In genomic region chr2:52897511-52898085, GRCh38 we compare ENCODE assay signal across 18 cellular contexts.
A peak's percentile ranks its signal among the peaks of the same experiment; 100 is the strongest.
DNase-seq lines count a peak whose midpoint lies in the region; ATAC-seq, FAIRE-seq and TF ChIP-seq lines count a peak whose summit lies in the region.
"Had no signal": no experiment of that assay in that cellular context is flagged by ENCODE, and none has a peak within 500 bp of the region (broad histone marks: within the 10 kb centered on the region; RNA-seq: fewer than 3 reads in every experiment).

No MANE protein-coding gene starts in this region.

- H4K5ac ChIP-seq in H1 (ENCODE audit: insufficient read length, low read depth, low read length) = no peak overlapping the region

- H3K79me2 ChIP-seq in H1 (ENCODE audit: control insufficient read depth in 1 of 2, insufficient read depth in 2 of 2, low read length in 2 of 2) = no peaks in the 10 kb centered on the region
- no peaks in the 10 kb centered on the region for H3K79me2 ChIP-seq in neural progenitor cell (ENCODE audit: low read depth)

- no peaks in the 10 kb centered on the region for H3K27me3 Mint-ChIP-seq in neural progenitor cell (ENCODE audit: insufficient read depth, low read depth)
- no peaks in the 10 kb centered on the region for H3K27me3 Mint-ChIP-seq in activated CD4-positive, alpha-beta T cell treated with anti-CD3 and anti-CD28 coated beads for 36 hours
- H3K27me3 Mint-ChIP-seq: CD8-positive, alpha-beta memory T cell had no signal

- H3F3A ChIP-seq in neural progenitor cell (ENCODE audit: low read depth) = no peaks in the 10 kb centered on the region

- H3K27ac ChIP-seq in HUES64 (ENCODE audit: low read depth, low read length) = peak overlapping the region; percentile 93; the same call in 1 of the 2 replicates
- peak overlapping the region; percentile 32; the same call in 1 of the 2 replicates for H3K27ac ChIP-seq in H1 (ENCODE audit: low read depth, low read length)
- peak overlapping the region; percentile 36 for H3K27ac ChIP-seq in neural progenitor cell
- H3K27ac ChIP-seq: BLaER1, HL-60 had no signal

- CTCF ChIA-PET in H1 (lab: Charles Lee; ENCODE audit: partially characterized antibody) = no interaction called here
- CTCF ChIA-PET in activated CD4-positive, alpha-beta T cell treated with anti-CD3 and anti-CD28 coated beads for 36 hours (lab: Charles Lee) = no interaction called here

- H3K9me3 ChIP-seq in HUES64 (ENCODE audit: insufficient read depth, low read depth, low read length) (peaks cover 56% of the 10 kb centered on the region), H1 (ENCODE audit: insufficient read depth in 2 of 2, low read depth in 1 of 2, low read length in 1 of 2) (peaks cover 2 to 12% of the 10 kb centered on the region in 2 experiments; a peak in 1 of 4 replicates), neural progenitor cell (ENCODE audit: low read depth) (peaks cover 6% of the 10 kb centered on the region)

- peak; percentile 48 for FAIRE-seq in H1 (lab: Jason Lieb, UNC)
- FAIRE-seq: GM19239 had no signal

- no peaks in the 10 kb centered on the region for H3K79me1 ChIP-seq in H1 (ENCODE audit: low read depth, low read length)

- no peak overlapping the region for H2BK120ac ChIP-seq in H1 (replicated peaks; ENCODE audit: low read depth, low read length)

- no peak overlapping the region for H3K18ac ChIP-seq in H1 (ENCODE audit: extremely low read depth, low read length)

- no peak overlapping the region for H2AK5ac ChIP-seq in H1 (ENCODE audit: low read depth, low read length)

- POLR2A ChIA-PET in H1 (lab: Charles Lee; ENCODE audit: partially characterized antibody) = no interaction called here
- POLR2A ChIA-PET in activated CD4-positive, alpha-beta T cell treated with anti-CD3 and anti-CD28 coated beads for 36 hours (lab: Charles Lee) = no interaction called here

- DNase-seq in NCI-H748 (lab: John Stamatoyannopoulos, UW; ENCODE audit: unreplicated experiment) = peak; percentile 5
- no peak for DNase-seq in NCI-H748 treated with DMSO at 0.1 percent for 48 hours (lab: John Stamatoyannopoulos, UW)
- DNase-seq in H1 (ENCODE audit: low read depth in 1 of 2, low spot score in 2 of 2) = no peak
- DNase-seq in neural progenitor cell (ENCODE audit: low spot score) = peak; percentile 33
- no peak for DNase-seq in activated CD4-positive, alpha-beta T cell treated with anti-CD3 and anti-CD28 coated beads, Interleukin-2, amount 50 U/mL, for 4 hours
- no peak for DNase-seq in activated T-cell treated with anti-CD3 and anti-CD28 coated beads, Interleukin-2, amount 50 U/mL, for 48 hours
- no peak for DNase-seq in activated CD4-positive, alpha-beta T cell treated with anti-CD3 and anti-CD28 coated beads for 36 hours
- DNase-seq: 8988T; AML-193; Caco-2; CD8-positive, alpha-beta memory T cell; DND-41; GF-D8 had no signal

- TF ChIP-seq POLR2A in H1 (IDR thresholded peaks at IDR 0.05; ENCODE audit: control extremely low read depth in 1 of 2, low read depth in 2 of 2, low read length in 2 of 2) = no peak

- H4K20me1 ChIP-seq in H1 (replicated peaks in 1 of 2; ENCODE audit: control insufficient read depth in 1 of 2, insufficient read depth in 2 of 2, low read length in 2 of 2) (no peaks in the 10 kb centered on the region), neural progenitor cell (ENCODE audit: low read depth) (no peaks in the 10 kb centered on the region)
- H4K20me1 ChIP-seq: BLaER1 had no signal

- no peak overlapping the region for H2BK15ac ChIP-seq in H1 (ENCODE audit: low read length)

- H3K4ac ChIP-seq in H1 (replicated peaks; ENCODE audit: insufficient read length, low read depth, low read length) = no peak overlapping the region

- H4K8ac ChIP-seq in H1 (ENCODE audit: extremely low read depth, insufficient read depth, low read length) = no peak overlapping the region

- no peak overlapping the region for H2AFZ ChIP-seq in H1 (ENCODE audit: low read length)
- H2AFZ ChIP-seq in neural progenitor cell (replicated peaks) = no peak overlapping the region

- no peak overlapping the region for H3K23ac ChIP-seq in H1 (ENCODE audit: insufficient read length)

- no peak overlapping the region for H2BK12ac ChIP-seq in H1 (ENCODE audit: low read depth, low read length)

- H3K4me3 ChIP-seq in HUES64 (ENCODE audit: low read length) = no peak overlapping the region
- H3K4me3 ChIP-seq in H1 (ENCODE audit: extremely low read depth in 1 of 4, insufficient read depth in 2 of 4, low read depth in 3 of 4, low read length in 4 of 4) = peak overlapping the region in 1 of 4 experiments; percentile 29; a peak in 1 of 8 replicates
- H3K4me3 ChIP-seq in neural progenitor cell = no peak overlapping the region
- H3K4me3 ChIP-seq: BLaER1 had no signal

- H3K36me3 ChIP-seq in HUES64 (ENCODE audit: insufficient read depth, low read length) (no peaks in the 10 kb centered on the region), H1 (ENCODE audit: control insufficient read depth in 2 of 4, insufficient read depth in 4 of 4, low read length in 3 of 4) (peaks cover 0 to 6% (median 2%) of the 10 kb centered on the region in 4 experiments; a peak in 2 of 8 replicates), neural progenitor cell (no peaks in the 10 kb centered on the region)
- H3K36me3 ChIP-seq: BLaER1 had no signal

- H3K9me3 Mint-ChIP-seq in neural progenitor cell = peaks cover 9% of the 10 kb centered on the region
- H3K9me3 Mint-ChIP-seq in activated CD4-positive, alpha-beta T cell treated with anti-CD3 and anti-CD28 coated beads for 36 hours (ENCODE audit: low read depth) = peaks cover 19% of the 10 kb centered on the region

- TF ChIP-seq CTCF in H1 (IDR thresholded peaks at IDR 0.05; ENCODE audit: control extremely low read depth in 1 of 3, insufficient read depth in 1 of 3, low read depth in 1 of 3, low read length in 3 of 3) = no peak
- no peak for TF ChIP-seq CTCF in neural progenitor cell (IDR thresholded peaks at IDR 0.05)

- no peak overlapping the region for H2BK5ac ChIP-seq in H1 (ENCODE audit: low read depth, low read length)

- H4K91ac ChIP-seq in H1 (replicated peaks; ENCODE audit: insufficient read length, low read length) = no peak overlapping the region

- H3K36me3 Mint-ChIP-seq in neural progenitor cell = no peaks in the 10 kb centered on the region
- no peaks in the 10 kb centered on the region for H3K36me3 Mint-ChIP-seq in activated CD4-positive, alpha-beta T cell treated with anti-CD3 and anti-CD28 coated beads for 36 hours (ENCODE audit: low read depth)

- TF ChIP-seq RAD21 in H1 (IDR thresholded peaks at IDR 0.05 in 1 of 2, conservative IDR thresholded peaks at IDR 0.05 in 1 of 2; ENCODE audit: low read depth in 2 of 2, low read length in 2 of 2) = no peak

- no peak overlapping the region for H3K9ac ChIP-seq in HUES64 (ENCODE audit: low read depth, low read length)
- no peak overlapping the region for H3K9ac ChIP-seq in H1 (replicated peaks in 1 of 4; ENCODE audit: extremely low read depth in 1 of 4, low read depth in 3 of 4, low read length in 3 of 4)
- no peak overlapping the region for H3K9ac ChIP-seq in neural progenitor cell
- H3K9ac ChIP-seq: BLaER1 had no signal

- no peak for ATAC-seq in activated CD4-positive, alpha-beta T cell treated with anti-CD3 and anti-CD28 coated beads for 36 hours
- ATAC-seq: HCT116 had no signal

- peak in 1 of 2 experiments; percentile 92; a peak in 2 of 3 replicates for TF ChIP-seq EP300 in H1 (IDR thresholded peaks at IDR 0.05; ENCODE audit: borderline replicate concordance in 1 of 2, low read depth in 2 of 2, low read length in 2 of 2)

- H3K27me3 ChIP-seq in HUES64 (ENCODE audit: insufficient read depth, low read length) (no peaks in the 10 kb centered on the region), H1 (replicated peaks in 1 of 4; ENCODE audit: control insufficient read depth in 3 of 4, extremely low read depth in 1 of 4, insufficient read depth in 3 of 4, low read length in 3 of 4) (no peaks in the 10 kb centered on the region), neural progenitor cell (no peaks in the 10 kb centered on the region)
- H3K27me3 ChIP-seq: BLaER1 had no signal

- H3K23me2 ChIP-seq in H1 (ENCODE audit: low read depth, low read length) = no peaks in the 10 kb centered on the region

- intact Hi-C loops in activated CD4-positive, alpha-beta T cell treated with anti-CD3 and anti-CD28 coated beads for 36 hours (cut with DNase I, micrococcal nuclease) = no loop called here

- no peaks in the 10 kb centered on the region for H3K4me1 Mint-ChIP-seq in neural progenitor cell
- H3K4me1 Mint-ChIP-seq in activated CD4-positive, alpha-beta T cell treated with anti-CD3 and anti-CD28 coated beads for 36 hours = no peaks in the 10 kb centered on the region
- H3K4me1 Mint-ChIP-seq: CD8-positive, alpha-beta memory T cell had no signal

- H3K4me2 ChIP-seq in H1 (ENCODE audit: insufficient read depth in 1 of 2, low read depth in 2 of 2, low read length in 2 of 2) = 0 out of 4 replicates have a peak overlapping the region, but pooled peaks of 1 of the 2 experiments have one; percentile 15
- H3K4me2 ChIP-seq in neural progenitor cell = peak overlapping the region; percentile 29
- H3K4me2 ChIP-seq: BLaER1 had no signal

- H3K4me1 ChIP-seq in HUES64 (ENCODE audit: insufficient read depth, low read length) = no peaks in the 10 kb centered on the region
- H3K4me1 ChIP-seq in H1 (replicated peaks in 1 of 4; ENCODE audit: control insufficient read depth in 3 of 4, insufficient read depth in 4 of 4, low read length in 3 of 4) = peaks cover 0 to 5% (median 2%) of the 10 kb centered on the region in 4 experiments; a peak in 1 of 7 replicates
- H3K4me1 ChIP-seq in neural progenitor cell = peaks cover 18% of the 10 kb centered on the region
- H3K4me1 ChIP-seq: BLaER1, Caco-2 had no signal

- WGBS in HUES64 = 95% methylated on average over 2 of the region's 2 CpGs
- 50% methylated on average over 2 of the region's 2 CpGs; no CpG with 5 or more reads in 1 of the 2 experiments for WGBS in H1 (ENCODE audit: extremely low coverage in 1 of 2, insufficient coverage in 1 of 2, insufficient read length in 1 of 2, insufficient replicate concordance in 2 of 2, low coverage in 1 of 2, low lambda C conversion rate in 2 of 2, missing lambda C conversion rate in 1 of 2), 2 experiments

- H3K27ac Mint-ChIP-seq in neural progenitor cell = no peak overlapping the region
- no peak overlapping the region for H3K27ac Mint-ChIP-seq in activated CD4-positive, alpha-beta T cell treated with anti-CD3 and anti-CD28 coated beads for 36 hours
- H3K27ac Mint-ChIP-seq: CD8-positive, alpha-beta memory T cell had no signal

- no peak overlapping the region for H3K14ac ChIP-seq in H1 (ENCODE audit: insufficient read length)

- H3K56ac ChIP-seq in H1 (replicated peaks; ENCODE audit: insufficient read length, low read depth, low read length) = no peak overlapping the region

- no peak overlapping the region for H3K4me3 Mint-ChIP-seq in neural progenitor cell
- no peak overlapping the region for H3K4me3 Mint-ChIP-seq in activated CD4-positive, alpha-beta T cell treated with anti-CD3 and anti-CD28 coated beads for 36 hours
- H3K4me3 Mint-ChIP-seq: CD8-positive, alpha-beta memory T cell had no signal

- no peak overlapping the region for H2BK20ac ChIP-seq in H1 (ENCODE audit: low read length)

Comparison
In these comparisons a context has a peak if more than half of its experiments do, and no peak if none do; other contexts are left out.
1. DNase-seq: peak in NCI-H748 (single experiment) and neural progenitor cell (single experiment); none in NCI-H748 treated with DMSO at 0.1 percent for 48 hours (single experiment), H1 (0 of 2), activated CD4-positive, alpha-beta T cell treated with anti-CD3 and anti-CD28 coated beads, Interleukin-2, amount 50 U/mL, for 4 hours (0 of 2), activated T-cell treated with anti-CD3 and anti-CD28 coated beads, Interleukin-2, amount 50 U/mL, for 48 hours (0 of 2) and activated CD4-positive, alpha-beta T cell treated with anti-CD3 and anti-CD28 coated beads for 36 hours (single experiment).
2. H3K27ac ChIP-seq: peak in every context shown above with its lines; median percentile 93 in HUES64; 36 in neural progenitor cell; 32 in H1.